8 cellular contexts compared by ENCODE assay signal in genomic region chr2:201642579-201643215, GRCh38. TPM values are rescaled to one million over a fixed set of nuclear protein-coding genes. Genes with fewer than 3 reads are reported as not detected.
DNase-seq lines count a peak whose midpoint lies in the region; TF ChIP-seq lines count a peak whose summit lies in the region.

No MANE protein-coding gene starts in this region.

- H3K4me1 Mint-ChIP-seq in glutamatergic neuron (ENCODE audit: low read depth, unreplicated experiment) = peaks cover 5% of the 10 kb centered on the region

- no peaks in the 10 kb centered on the region for H3K27me3 ChIP-seq in GM23248 (replicated peaks; ENCODE audit: insufficient read depth)
- H3K27me3 ChIP-seq in Karpas-422 (ENCODE audit: low read length) = no peaks in the 10 kb centered on the region
- H3K27me3 ChIP-seq in osteoblast (ENCODE audit: insufficient read depth, low read length) = no peaks in the 10 kb centered on the region
- no peaks in the 10 kb centered on the region for H3K27me3 ChIP-seq in testis

- peaks cover 15% of the 10 kb centered on the region for H3K4me1 ChIP-seq in GM23248 (ENCODE audit: insufficient read depth)
- peaks cover 16% of the 10 kb centered on the region for H3K4me1 ChIP-seq in Karpas-422 (ENCODE audit: low read length)
- peaks cover 18% of the 10 kb centered on the region for H3K4me1 ChIP-seq in osteoblast (ENCODE audit: insufficient read depth, low read length)
- peaks cover 4% of the 10 kb centered on the region for H3K4me1 ChIP-seq in testis

- intact Hi-C loops in testis (cut with DNase I; ENCODE audit: low total_unique reads) = no loop called here

- H3K4me3 Mint-ChIP-seq in glutamatergic neuron (ENCODE audit: unreplicated experiment) = peak overlapping the region; percentile 97

- H3K36me3 Mint-ChIP-seq in glutamatergic neuron (ENCODE audit: unreplicated experiment) = no peaks in the 10 kb centered on the region

- H3K79me2 ChIP-seq in GM23248 (ENCODE audit: insufficient read depth) = peaks cover 45% of the 10 kb centered on the region
- peaks cover 30% of the 10 kb centered on the region for H3K79me2 ChIP-seq in Karpas-422 (ENCODE audit: low read length)
- peaks cover 34% of the 10 kb centered on the region for H3K79me2 ChIP-seq in osteoblast (ENCODE audit: insufficient read depth, low read length)

- H3K4me2 ChIP-seq in GM23248 (ENCODE audit: unreplicated experiment) (peak overlapping the region; percentile 94), Karpas-422 (ENCODE audit: low read depth, low read length, poor library complexity, severe bottlenecking) (peak overlapping the region; percentile 90), osteoblast (ENCODE audit: insufficient read depth, low read length) (peak overlapping the region; percentile 97)

- WGBS in GM23248 (ENCODE audit: low coverage in 1 of 2, low lambda C conversion rate in 2 of 2, missing lambda C conversion rate in 2 of 2), 2 experiments = 0 to 1% methylated on average over 55 to 56 of the region's 56 CpGs
- WGBS in testis, 2 donors = 0 to 1% methylated on average over 1 to 56 of the region's 56 CpGs

- H2AFZ ChIP-seq in GM23248 = peak overlapping the region; percentile 87
- peak overlapping the region; percentile 73 for H2AFZ ChIP-seq in Karpas-422 (ENCODE audit: low read length)
- peak overlapping the region; percentile 94 for H2AFZ ChIP-seq in osteoblast (ENCODE audit: low read length)

- in situ Hi-C loops in GM23248 (cut with MboI) = no loop called here
- in situ Hi-C loops in SK-MEL-5 (cut with HindIII; ENCODE audit: low pct_unique_long_range_greater_than_20kb, low sequenced_read_pairs) = no loop called here

- no peaks in the 10 kb centered on the region for H3K9me2 ChIP-seq in GM23248 (ENCODE audit: insufficient read depth)
- no peaks in the 10 kb centered on the region for H3K9me2 ChIP-seq in Karpas-422 (replicated peaks; ENCODE audit: insufficient read depth, low read length)

- H3K4me3 ChIP-seq in GM23248 (peak overlapping the region; percentile 91), Karpas-422 (ENCODE audit: low read length) (peak overlapping the region; percentile 84), osteoblast (ENCODE audit: insufficient read depth, low read length) (peak overlapping the region; percentile 92), testis (peak overlapping the region; percentile 80 to 93)

- DNase-seq in EL (peak; percentile 81), GM23248 (peak; percentile 91), Karpas-422 (peak; percentile 94), SK-MEL-5 (ENCODE audit: low read depth, low spot score) (peak; percentile 71), glutamatergic neuron (peak; percentile 95), osteoblast (ENCODE audit: insufficient read length, low spot score, missing footprints) (peak; percentile 95), testis (peak; percentile 88)
- peak; percentile 86 for DNase-seq in activated naive CD4-positive, alpha-beta T cell treated with anti-CD3 and anti-CD28 coated beads, Interleukin-2, amount 50 U/mL, for 16 hours

- H3K27ac Mint-ChIP-seq in glutamatergic neuron (ENCODE audit: unreplicated experiment) = peak overlapping the region; percentile 98

- H3K9me3 ChIP-seq in GM23248 (ENCODE audit: low read depth) = no peaks in the 10 kb centered on the region
- H3K9me3 ChIP-seq in Karpas-422 (ENCODE audit: low read length) = no peaks in the 10 kb centered on the region
- H3K9me3 ChIP-seq in osteoblast (ENCODE audit: low read depth, low read length) = no peaks in the 10 kb centered on the region
- H3K9me3 ChIP-seq in testis = no peaks in the 10 kb centered on the region

- H3K9ac ChIP-seq in GM23248 (peak overlapping the region; percentile 99), Karpas-422 (ENCODE audit: low read length) (peak overlapping the region; percentile 94)

- TF ChIP-seq POLR2A in testis (IDR thresholded peaks at IDR 0.05) = no peak

- H3K27me3 Mint-ChIP-seq in glutamatergic neuron (ENCODE audit: unreplicated experiment) = peaks cover 9% of the 10 kb centered on the region

- H3F3A ChIP-seq in GM23248 (ENCODE audit: insufficient read depth) = peaks cover 15% of the 10 kb centered on the region; the same call in 1 of the 2 replicates

- H3K27ac ChIP-seq in GM23248 = peak overlapping the region; percentile 96
- H3K27ac ChIP-seq in Karpas-422 (ENCODE audit: low read length) = peak overlapping the region; percentile 71
- peak overlapping the region; percentile 93 for H3K27ac ChIP-seq in osteoblast (ENCODE audit: low read depth, low read length)
- H3K27ac ChIP-seq in testis = peak overlapping the region; percentile 94

- H3K9me3 Mint-ChIP-seq in glutamatergic neuron (ENCODE audit: unreplicated experiment) = peaks cover 6% of the 10 kb centered on the region

- H4K20me1 ChIP-seq in GM23248 (ENCODE audit: insufficient read depth) = no peaks in the 10 kb centered on the region
- no peaks in the 10 kb centered on the region for H4K20me1 ChIP-seq in Karpas-422 (ENCODE audit: insufficient read depth, low read depth, low read length)
- no peaks in the 10 kb centered on the region for H4K20me1 ChIP-seq in osteoblast (ENCODE audit: insufficient read depth, low read length)

- 0 out of 2 replicates have a peak, but pooled peaks cover 10% of the 10 kb centered on the region for H3K36me3 ChIP-seq in GM23248 (ENCODE audit: low read depth)
- H3K36me3 ChIP-seq in Karpas-422 (ENCODE audit: insufficient read depth, low read length) = peaks cover 10% of the 10 kb centered on the region; the same call in 1 of the 2 replicates
- peaks cover 14% of the 10 kb centered on the region for H3K36me3 ChIP-seq in osteoblast (ENCODE audit: insufficient read depth, low read length)
- no peaks in the 10 kb centered on the region for H3K36me3 ChIP-seq in testis (ENCODE audit: low read depth, missing control alignments)

- TF ChIP-seq CTCF in glutamatergic neuron (IDR thresholded peaks at IDR 0.05; ENCODE audit: partially characterized antibody, unreplicated experiment) (no peak), osteoblast (IDR thresholded peaks at IDR 0.05; ENCODE audit: extremely low read depth, low read depth, low read length) (no peak), testis (IDR thresholded peaks at IDR 0.05) (no peak)

RNA-seq across cellular contexts. Expression of gene TMEM237, which starts 0.6 kb away (rescaled TPM):
- 57.5 and 77.5 TPM in 2 replicates for total RNA-seq in GM23248 (2014; rRNA removed; shearing (Covaris generic))
- polyA plus RNA-seq in GM23248 (2016; fragmentation: Nextera tagmentation; extraction: Ambion mirVana) (92.7 and 95.5 TPM in 2 replicates), testis (ENCODE audit: insufficient read depth, low read depth, low replicate concordance) (21.3 TPM)
- total RNA-seq in Karpas-422 (2014; rRNA removed; shearing (Covaris generic); ENCODE audit: low replicate concordance) = 23.4 and 40.9 TPM in 2 replicates
- 21.3 and 25.0 TPM in 2 replicates for total RNA-seq in SK-MEL-5 (2014; rRNA removed; shearing (Covaris generic))
- 23.2 and 26.5 TPM in 2 replicates for polyA plus RNA-seq in SK-MEL-5 (2015; cell fraction: cytosol; rRNA removed)
- 22.7 and 37.4 TPM in 2 replicates for polyA plus RNA-seq in SK-MEL-5 (2015; cell fraction: nucleus; rRNA removed)
- total RNA-seq in glutamatergic neuron (ENCODE audit: unreplicated experiment) (68.8 TPM), osteoblast (43.6 and 49.6 TPM in 2 replicates), testis (10 to 100 TPM; 23.0 to 25.8 TPM)

RNA-seq across cellular contexts. Expression of gene MPP4, which starts 55.7 kb away (rescaled TPM):
- 3.8 and 5.3 TPM in 2 replicates for total RNA-seq in GM23248 (2014; rRNA removed; shearing (Covaris generic))
- 3.5 and 3.6 TPM in 2 replicates for polyA plus RNA-seq in GM23248 (2016; fragmentation: Nextera tagmentation; extraction: Ambion mirVana)
- total RNA-seq in Karpas-422 (2014; rRNA removed; shearing (Covaris generic); ENCODE audit: low replicate concordance) = 0.45 TPM in 1 of 2 replicates, not detected in the other
- 0.11 TPM in 1 of 2 replicates, not detected in the other for total RNA-seq in SK-MEL-5 (2014; rRNA removed; shearing (Covaris generic))
- polyA plus RNA-seq in SK-MEL-5 (2015; cell fraction: cytosol; rRNA removed) = not detected in 2 replicates
- polyA plus RNA-seq in SK-MEL-5 (2015; cell fraction: nucleus; rRNA removed) = 0.26 TPM in 1 of 2 replicates, not detected in the other
- total RNA-seq in glutamatergic neuron (ENCODE audit: unreplicated experiment) = 0.25 TPM
- 1.1 and 2.1 TPM in 2 replicates for total RNA-seq in osteoblast
- total RNA-seq in testis = not detected
- 0.28 TPM for polyA plus RNA-seq in testis (ENCODE audit: insufficient read depth, low read depth, low replicate concordance)

Comparison
In these comparisons a context has a peak if more than half of its experiments do, and no peak if none do; other contexts are left out.
1. Peak in every context shown above with its lines: DNase-seq, H3K4me3 ChIP-seq and H3K27ac ChIP-seq.